13 cellular contexts compared by ENCODE assay signal in the genomic region with DNA sequence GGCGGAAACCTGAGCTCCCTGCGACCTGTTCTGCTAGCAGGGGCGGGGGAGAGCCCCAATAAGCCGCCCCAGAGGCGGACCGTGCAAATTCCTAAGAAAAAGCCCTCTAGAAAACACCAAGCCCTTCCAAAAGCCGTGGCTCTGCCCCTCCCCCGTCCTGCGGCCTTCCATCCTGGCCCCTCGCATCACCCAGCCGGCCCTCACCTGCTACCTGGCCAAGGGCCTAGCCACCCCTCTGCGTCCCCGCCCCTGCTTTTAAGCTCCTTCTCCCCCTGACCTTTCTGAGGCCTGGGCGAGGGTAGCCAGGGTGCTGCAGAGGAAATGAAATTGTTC. TPM values are rescaled to one million over a fixed set of nuclear protein-coding genes. Genes with fewer than 3 reads are reported as not detected.
DNase-seq lines count a peak whose midpoint lies in the region; ATAC-seq and TF ChIP-seq lines count a peak whose summit lies in the region.
"Had no signal": no experiment of that assay in that cellular context is flagged by ENCODE, and none has a peak within 500 bp of the region (broad histone marks: within the 10 kb centered on the region; RNA-seq: fewer than 3 reads in every experiment).

No MANE protein-coding gene starts in this region.

- H3K4me2 ChIP-seq in mesendoderm (ENCODE audit: low read length), result peak overlapping the region; percentile 93

- H2BK5ac ChIP-seq in mesendoderm (ENCODE audit: low read length), result no peak overlapping the region

- no peak overlapping the region for H2BK15ac ChIP-seq in mesendoderm (replicated peaks; ENCODE audit: low read depth)

- peak overlapping the region; percentile 96 for H3K23ac ChIP-seq in mesendoderm (ENCODE audit: low read length)

- H3K4ac ChIP-seq in mesendoderm (ENCODE audit: low read depth, low read length), result peak overlapping the region; percentile 57

- no peaks in the 10 kb centered on the region for H3K36me3 Mint-ChIP-seq in stimulated activated memory B cell treated with anti-CD40 and anti-IgM and Interleukin-4, amounts not matched to agents 10 μg/mL and 1 μg/mL and 100 μg/mL, for 72 hours
- H3K36me3 Mint-ChIP-seq in activated T-cell treated with anti-CD3 and anti-CD28 coated beads, Interleukin-2, amount 50 U/mL, for 4 hours (ENCODE audit: insufficient read depth), result no peaks in the 10 kb centered on the region

- H4K5ac ChIP-seq in mesendoderm (ENCODE audit: low read length), result no peak overlapping the region

- H3K18ac ChIP-seq in mesendoderm (ENCODE audit: low read length), result peak overlapping the region; percentile 35

- no peak for TF ChIP-seq CTCF in dorsolateral prefrontal cortex (IDR thresholded peaks at IDR 0.05 in 54 of 56, conservative IDR thresholded peaks at IDR 0.05 in 2 of 56; ENCODE audit: low read depth in 1 of 56, partially characterized antibody in 56 of 56)

- H3K4me3 Mint-ChIP-seq in stimulated activated memory B cell treated with anti-CD40 and anti-IgM and Interleukin-4, amounts not matched to agents 10 μg/mL and 1 μg/mL and 100 μg/mL, for 72 hours, result peak overlapping the region; percentile 21
- no peak overlapping the region for H3K4me3 Mint-ChIP-seq in activated T-cell treated with anti-CD3 and anti-CD28 coated beads, Interleukin-2, amount 50 U/mL, for 4 hours

- H3K27ac ChIP-seq in HUES48 (ENCODE audit: low read depth, low read length) (peak overlapping the region; percentile 65), dorsolateral prefrontal cortex (peak overlapping the region in 2 of 59 donors; percentile 36 to 51), mesendoderm (ENCODE audit: low read depth, low read length) (peak overlapping the region; percentile 9)

- peak overlapping the region; percentile 75 for H2AK5ac ChIP-seq in mesendoderm (ENCODE audit: low read length)

- no peak overlapping the region for H3K27ac Mint-ChIP-seq in stimulated activated memory B cell treated with anti-CD40 and anti-IgM and Interleukin-4, amounts not matched to agents 10 μg/mL and 1 μg/mL and 100 μg/mL, for 72 hours

- H3K79me2 ChIP-seq in mesendoderm (ENCODE audit: control insufficient read depth, insufficient read depth, low read length), result peaks cover 2% of the 10 kb centered on the region

- H3K27me3 ChIP-seq in HUES48 (ENCODE audit: control insufficient read depth, insufficient read depth, low read length), result peaks cover 53% of the 10 kb centered on the region
- peaks cover 0 to 5% (median 0%) of the 10 kb centered on the region in 45 donors for H3K27me3 ChIP-seq in dorsolateral prefrontal cortex
- H3K27me3 ChIP-seq in mesendoderm (ENCODE audit: insufficient read depth, low read length, poor library complexity), result peaks cover 3% of the 10 kb centered on the region
- H3K27me3 ChIP-seq: BE2C had no signal

- intact Hi-C loops in dorsolateral prefrontal cortex (cut with DNase I), result no loop called here

- H3K9me3 Mint-ChIP-seq in stimulated activated memory B cell treated with anti-CD40 and anti-IgM and Interleukin-4, amounts not matched to agents 10 μg/mL and 1 μg/mL and 100 μg/mL, for 72 hours, result no peaks in the 10 kb centered on the region
- H3K9me3 Mint-ChIP-seq in activated T-cell treated with anti-CD3 and anti-CD28 coated beads, Interleukin-2, amount 50 U/mL, for 4 hours, result no peaks in the 10 kb centered on the region

- H3K27me3 Mint-ChIP-seq in stimulated activated memory B cell treated with anti-CD40 and anti-IgM and Interleukin-4, amounts not matched to agents 10 μg/mL and 1 μg/mL and 100 μg/mL, for 72 hours, result peaks cover 65% of the 10 kb centered on the region
- H3K27me3 Mint-ChIP-seq in activated T-cell treated with anti-CD3 and anti-CD28 coated beads, Interleukin-2, amount 50 U/mL, for 4 hours (ENCODE audit: low read depth), result peaks cover 54% of the 10 kb centered on the region

- no peaks in the 10 kb centered on the region for H3K9me3 ChIP-seq in HUES48 (ENCODE audit: control insufficient read depth, insufficient read depth, low read length)
- H3K9me3 ChIP-seq: BE2C had no signal

- H3K4me1 ChIP-seq in HUES48 (ENCODE audit: control insufficient read depth, insufficient read depth, low read length), result peaks cover 66% of the 10 kb centered on the region
- H3K4me1 ChIP-seq in mesendoderm (ENCODE audit: control insufficient read depth, low read depth, low read length), result peaks cover 12% of the 10 kb centered on the region
- H3K4me1 ChIP-seq: BE2C had no signal

- H4K8ac ChIP-seq in mesendoderm (ENCODE audit: low read depth, low read length), result no peak overlapping the region

- no CpG with 5 or more reads among the region's 14 CpGs for WGBS in mesendoderm (ENCODE audit: extremely low coverage, insufficient coverage, low lambda C conversion rate)

- H3K79me1 ChIP-seq in mesendoderm (ENCODE audit: low read length), result no peaks in the 10 kb centered on the region

- H3K4me1 Mint-ChIP-seq in stimulated activated memory B cell treated with anti-CD40 and anti-IgM and Interleukin-4, amounts not matched to agents 10 μg/mL and 1 μg/mL and 100 μg/mL, for 72 hours, result peaks cover 26% of the 10 kb centered on the region
- peaks cover 10% of the 10 kb centered on the region for H3K4me1 Mint-ChIP-seq in activated T-cell treated with anti-CD3 and anti-CD28 coated beads, Interleukin-2, amount 50 U/mL, for 4 hours (ENCODE audit: low read depth)

- ATAC-seq in stimulated activated memory B cell treated with anti-CD40 and anti-IgM and Interleukin-4, amounts not matched to agents 10 μg/mL and 1 μg/mL and 100 μg/mL, for 72 hours, result no peak
- no peak for ATAC-seq in HG03342 (IDR thresholded peaks at IDR 0.05; ENCODE audit: unreplicated experiment)
- no peak for ATAC-seq in activated T-cell treated with anti-CD3 and anti-CD28 coated beads, Interleukin-2, amount 50 U/mL, for 4 hours

- H3K9ac ChIP-seq in HUES48 (ENCODE audit: low read depth, low read length), result 0 out of 2 replicates have a peak overlapping the region, but pooled peaks have one; percentile 3
- H3K9ac ChIP-seq in mesendoderm (ENCODE audit: low read length), result peak overlapping the region; percentile 85

- H3K56ac ChIP-seq in mesendoderm (ENCODE audit: low read length), result peak overlapping the region; percentile 94

- H3K36me3 ChIP-seq in HUES48 (ENCODE audit: control insufficient read depth, insufficient read depth, low read length) (no peaks in the 10 kb centered on the region), mesendoderm (ENCODE audit: control insufficient read depth, insufficient read depth, low read length) (no peaks in the 10 kb centered on the region)
- H3K36me3 ChIP-seq: BE2C had no signal

- no peak for DNase-seq in dorsolateral prefrontal cortex
- no peak for DNase-seq in mesendoderm
- DNase-seq in activated T-cell treated with anti-CD3 and anti-CD28 coated beads, Interleukin-2, amount 50 U/mL, for 4 hours, result no peak
- DNase-seq in DMS 273 (lab: John Stamatoyannopoulos, UW; ENCODE audit: unreplicated experiment), result no peak
- no peak for DNase-seq in DMS79 (lab: John Stamatoyannopoulos, UW)
- DNase-seq: BE2C; foreskin fibroblast; NCI-H524; stimulated activated CD4-positive, alpha-beta T cell treated with anti-CD3 and anti-CD28 coated beads, Interleukin-4, amount 100 ng/mL, for 24 hours; stimulated activated naive CD4-positive, alpha-beta T cell treated with Interleukin-2 at 50 U/mL for 16 hours had no signal

- peak overlapping the region; percentile 54 for H3K4me3 ChIP-seq in HUES48 (ENCODE audit: low read depth, low read length)
- H3K4me3 ChIP-seq in dorsolateral prefrontal cortex, result peak overlapping the region in 35 of 59 donors; percentile 8 to 54 (median 29)
- no peak overlapping the region for H3K4me3 ChIP-seq in mesendoderm (ENCODE audit: low read length)

- no peak overlapping the region for H2BK120ac ChIP-seq in mesendoderm (ENCODE audit: low read depth, low read length)

RNA-seq across cellular contexts. Expression of a gene that starts 24.9 kb away (rescaled TPM):
- 1 to 10 TPM; 2.0 to 8.9 (median 4.4) TPM for total RNA-seq in dorsolateral prefrontal cortex
- 1.6 TPM for polyA plus RNA-seq in mesendoderm (2013, experiment 1 of 2)
- 1.7 TPM for polyA plus RNA-seq in mesendoderm (2013, experiment 2 of 2)
- not detected for total RNA-seq in activated T-cell treated with anti-CD3 and anti-CD28 coated beads, Interleukin-2, amount 50 U/mL, for 4 hours

RNA-seq across cellular contexts. Expression of a gene that starts 33.5 kb away (rescaled TPM):
- total RNA-seq in dorsolateral prefrontal cortex, result 10 to 100 TPM; 35.4 to 78.5 (median 55.3) TPM
- 37.4 TPM for polyA plus RNA-seq in mesendoderm (2013, experiment 1 of 2)
- polyA plus RNA-seq in mesendoderm (2013, experiment 2 of 2), result 40.3 TPM
- 10 to 100 TPM; 28.6 to 30.6 (median 29.4) TPM for total RNA-seq in activated T-cell treated with anti-CD3 and anti-CD28 coated beads, Interleukin-2, amount 50 U/mL, for 4 hours
